10 cellular contexts compared by ENCODE assay signal in the genomic region with DNA sequence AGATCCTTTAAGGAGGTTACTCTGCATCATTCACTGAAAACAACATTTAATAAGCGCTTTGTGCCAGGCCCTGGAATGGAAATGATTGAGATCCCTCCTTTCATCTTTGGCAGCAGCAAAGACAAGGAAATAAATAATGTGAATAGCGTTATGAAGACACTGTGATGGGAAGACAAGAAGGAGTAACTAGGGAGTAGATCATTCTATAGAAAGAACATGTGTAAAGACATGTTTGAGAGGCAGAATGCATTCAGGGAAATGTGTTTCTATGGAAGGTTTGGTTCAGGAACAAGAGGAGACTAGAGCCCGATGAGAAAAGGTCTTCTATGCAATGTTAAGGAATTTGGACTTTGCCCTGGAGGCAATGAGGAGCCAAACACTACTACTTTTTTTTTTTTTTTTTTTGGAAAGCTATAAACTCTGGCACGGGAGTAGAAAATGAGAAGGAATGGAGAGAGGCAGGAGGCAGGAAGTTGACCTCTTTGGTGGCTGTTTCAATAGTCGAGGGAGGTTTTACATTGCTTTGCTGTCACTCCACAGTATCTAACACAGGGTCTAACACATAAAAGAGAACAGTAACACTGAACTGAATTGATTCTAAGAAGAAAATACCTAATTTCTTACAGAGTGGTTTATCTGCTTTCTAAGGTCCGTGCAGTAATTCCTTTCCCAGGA. TPM values are rescaled to one million over a fixed set of nuclear protein-coding genes. Genes with fewer than 3 reads are reported as not detected.
DNase-seq lines count a peak whose midpoint lies in the region; ATAC-seq and TF ChIP-seq lines count a peak whose summit lies in the region.
"Had no signal": no experiment of that assay in that cellular context is flagged by ENCODE, and none has a peak within 500 bp of the region (broad histone marks: within the 10 kb centered on the region; RNA-seq: fewer than 3 reads in every experiment).

No MANE protein-coding gene starts in this region.

- peaks cover 0 to 6% (median 0%) of the 10 kb centered on the region in 3 donors for H3K9me3 ChIP-seq in adrenal gland (replicated peaks in 1 of 3)
- peaks cover 0 to 24% (median 5%) of the 10 kb centered on the region in 11 donors for H3K9me3 ChIP-seq in heart right ventricle
- H3K9me3 ChIP-seq in gastrocnemius medialis, result no peaks in the 10 kb centered on the region

- no peak overlapping the region for H3K4me3 ChIP-seq in adrenal gland
- H3K4me3 ChIP-seq in heart right ventricle, result no peak overlapping the region
- H3K4me3 ChIP-seq in gastrocnemius medialis, result no peak overlapping the region

- H3K27ac ChIP-seq in adrenal gland (peak overlapping the region in 3 of 5 donors; percentile 44 to 91 (median 82)), heart right ventricle (peak overlapping the region in 6 of 10 donors; percentile 6 to 42 (median 30)), gastrocnemius medialis (peak overlapping the region; percentile 50 to 71 (median 63))

- intact Hi-C loops in adrenal gland (cut with DNase I), result no loop called here
- intact Hi-C loops in heart right ventricle (cut with DNase I), result loop anchor here in 1 of 10 donors (5.0 kb wide), 1 partner anchor 43 kb away; the partner anchor contains the start of gene SMURF1
- intact Hi-C loops in gastrocnemius medialis (cut with DNase I; ENCODE audit: low total_unique reads), result no loop called here

- no peaks in the 10 kb centered on the region for H3K36me3 ChIP-seq in adrenal gland (replicated peaks in 1 of 2)
- H3K36me3 ChIP-seq in heart right ventricle, result no peaks in the 10 kb centered on the region
- no peaks in the 10 kb centered on the region for H3K36me3 ChIP-seq in gastrocnemius medialis

- DNase-seq in ELF-1 (ENCODE audit: low read depth, low spot score) (peak; percentile 78), adrenal gland (no peak), heart right ventricle (no peak), gastrocnemius medialis (no peak), NCI-H146 (lab: John Stamatoyannopoulos, UW) (no peak), AML-193 (lab: John Stamatoyannopoulos, UW) (no peak), NCI-H510A (lab: John Stamatoyannopoulos, UW) (no peak)
- DNase-seq: activated CD4-positive, alpha-beta memory T cell treated with anti-CD3 and anti-CD28 coated beads, Interleukin-2, amount 10 ng/mL, durations not matched to agents 7 days and 5 days; DND-41 had no signal

- ATAC-seq in heart right ventricle (peak in 7 of 8 donors; percentile 18 to 45 (median 27)), gastrocnemius medialis (no peak), HG03025 (IDR thresholded peaks at IDR 0.05; ENCODE audit: low FRiP score, unreplicated experiment) (no peak)

- TF ChIP-seq CTCF in adrenal gland (IDR thresholded peaks at IDR 0.05), result peak in 1 of 6 experiments; percentile 22
- TF ChIP-seq CTCF in heart right ventricle (IDR thresholded peaks at IDR 0.05), result no peak
- no peak for TF ChIP-seq CTCF in gastrocnemius medialis (IDR thresholded peaks at IDR 0.05 in 4 of 5, conservative IDR thresholded peaks at IDR 0.05 in 1 of 5)

- TF ChIP-seq POLR2A in adrenal gland (IDR thresholded peaks at IDR 0.05) (peak in 1 of 2 donors; percentile 4), gastrocnemius medialis (IDR thresholded peaks at IDR 0.05) (no peak)

- 42 to 54% (median 48%) methylated on average over 6 of the region's 6 CpGs for WGBS in adrenal gland, 4 donors
- 63 to 74% methylated on average over 6 of the region's 6 CpGs for WGBS in heart right ventricle, 2 donors

- H3K27me3 ChIP-seq in adrenal gland (no peaks in the 10 kb centered on the region), heart right ventricle (no peaks in the 10 kb centered on the region), gastrocnemius medialis (no peaks in the 10 kb centered on the region)

- H3K4me1 ChIP-seq in adrenal gland (replicated peaks in 1 of 2) (peaks cover 19 to 61% of the 10 kb centered on the region in 2 donors), heart right ventricle (peaks cover 0 to 42% (median 19%) of the 10 kb centered on the region in 9 donors), gastrocnemius medialis (peaks cover 36 to 53% of the 10 kb centered on the region in 2 donors)

- in situ Hi-C loops in gastrocnemius medialis (cut with MboI; ENCODE audit: low sequenced_read_pairs in 4 of 4), result no loop called here

RNA-seq across cellular contexts. Expression of gene SMURF1, which starts 44.9 kb away (rescaled TPM):
- total RNA-seq in adrenal gland (10 to 100 TPM; 16.7 to 40.3 (median 23.0) TPM), heart right ventricle (10 to 100 TPM in 9 of 10 donors, 1 to 10 TPM in 1; 8.4 to 14.7 (median 11.5) TPM), gastrocnemius medialis (10 to 100 TPM; 15.4 to 44.8 (median 18.3) TPM)
- polyA plus RNA-seq in adrenal gland (10 to 100 TPM in 2 of 3 donors, 1 to 10 TPM in 1; 8.9 to 16.7 (median 14.8) TPM), heart right ventricle (1 to 10 TPM; 4.2 to 5.1 TPM)

Comparison
In these comparisons a context has a peak if more than half of its experiments do, and no peak if none do; other contexts are left out.
1. H3K27ac ChIP-seq: peak in every context shown above with its lines; median percentile 82 in adrenal gland; 63 in gastrocnemius medialis; 30 in heart right ventricle.
2. ATAC-seq: peak in heart right ventricle (7 of 8); none in gastrocnemius medialis (0 of 2) and HG03025 (single experiment).